In genomic region chr19:1026189-1027019, GRCh38 we compare ENCODE assay signal across 8 cellular contexts. TPM values are rescaled to one million over a fixed set of nuclear protein-coding genes. Genes with fewer than 3 reads are reported as not detected.
DNase-seq lines count a peak whose midpoint lies in the region; ATAC-seq and TF ChIP-seq lines count a peak whose summit lies in the region.

Gene CNN2, plus strand, starts transcription at chr19:1026608. Its CDS starts 54 bp downstream, at chr19:1026662.

- POLR2A ChIA-PET in CD8-positive, alpha-beta T cell (lab: Charles Lee) = interaction anchor here (0.7 to 15.7 kb wide), 8 partner anchors 14 to 243 kb away, joined by 3 to 647 read pairs (median 7); partner anchors contain the start of genes ABCA7, ARHGAP45, CIRBP and GPX4

- peak in 6 of 7 experiments; percentile 48 to 79 (median 65) for DNase-seq in CD8-positive, alpha-beta T cell
- peak; percentile 72 for DNase-seq in MG63
- peak; percentile 54 for DNase-seq in activated CD4-positive, alpha-beta T cell treated with anti-CD3 and anti-CD28 coated beads for 1 hour
- DNase-seq in coronary artery (ENCODE audit: low spot score) = peak; percentile 92
- peak; percentile 94 for DNase-seq in left kidney (ENCODE audit: low read depth, low spot score)
- DNase-seq in stimulated activated CD4-positive, alpha-beta T cell treated with anti-CD3 and anti-CD28 coated beads, Interleukin-4, amount 100 ng/mL, for 48 hours (ENCODE audit: low read depth in 2 of 2) = peak; percentile 64 to 65
- no peak for DNase-seq in DMS153 treated with DMSO at 0.1 percent for 48 hours (lab: John Stamatoyannopoulos, UW; ENCODE audit: unreplicated experiment)

- peaks cover 27% of the 10 kb centered on the region for H3K4me1 ChIP-seq in CD8-positive, alpha-beta T cell (ENCODE audit: insufficient read depth, low read length)

- no peaks in the 10 kb centered on the region for H3K27me3 ChIP-seq in CD8-positive, alpha-beta T cell (ENCODE audit: insufficient read depth, low read length)
- H3K27me3 ChIP-seq in MG63 = no peaks in the 10 kb centered on the region

- CTCF ChIA-PET in CD8-positive, alpha-beta T cell (lab: Charles Lee) = interaction anchor here (0.7 to 8.6 kb wide), 14 partner anchors 12 to 417 kb away, joined by 3 to 68 read pairs (median 4); partner anchors contain the start of genes ABCA7 and ARHGAP45

- ATAC-seq in CD8-positive, alpha-beta T cell = peak; percentile 12
- ATAC-seq in GM21526 (IDR thresholded peaks at IDR 0.05; ENCODE audit: low FRiP score, unreplicated experiment) = peak; percentile 35

- H3K4me3 Mint-ChIP-seq in CD8-positive, alpha-beta T cell = peak within 1 kb of the TSS; percentile 96

- peaks cover 31% of the 10 kb centered on the region for H3K4me1 Mint-ChIP-seq in CD8-positive, alpha-beta T cell (ENCODE audit: low read depth)

- peak within 1 kb of the TSS; percentile 74 for H3K27ac ChIP-seq in CD8-positive, alpha-beta T cell (ENCODE audit: low read depth, low read length)
- peak within 1 kb of the TSS; percentile 98 to 100 for H3K27ac ChIP-seq in coronary artery

- H3K36me3 ChIP-seq in CD8-positive, alpha-beta T cell (ENCODE audit: insufficient read depth, low read length) = no peaks in the 10 kb centered on the region
- peaks cover 2% of the 10 kb centered on the region; the same call in 1 of the 2 replicates for H3K36me3 ChIP-seq in MG63

- peak within 1 kb of the TSS; percentile 100 for H3K4me3 ChIP-seq in CD8-positive, alpha-beta T cell (ENCODE audit: low read depth, low read length)
- peak within 1 kb of the TSS; percentile 79 for H3K4me3 ChIP-seq in MG63
- H3K4me3 ChIP-seq in coronary artery = peak within 1 kb of the TSS; percentile 92

- peak within 1 kb of the TSS; percentile 95 for H3K27ac Mint-ChIP-seq in CD8-positive, alpha-beta T cell

- H3K36me3 Mint-ChIP-seq in CD8-positive, alpha-beta T cell = peaks cover 21% of the 10 kb centered on the region

- no peaks in the 10 kb centered on the region for H3K9me3 ChIP-seq in CD8-positive, alpha-beta T cell (ENCODE audit: low read length)
- no peaks in the 10 kb centered on the region for H3K9me3 ChIP-seq in MG63

- TF ChIP-seq CTCF in CD8-positive, alpha-beta T cell (IDR thresholded peaks at IDR 0.05) = no peak
- TF ChIP-seq CTCF in coronary artery (IDR thresholded peaks at IDR 0.05) = no peak

- H3K27me3 Mint-ChIP-seq in CD8-positive, alpha-beta T cell (ENCODE audit: low read depth) = no peaks in the 10 kb centered on the region

- intact Hi-C loops in CD8-positive, alpha-beta T cell (cut with DNase I, micrococcal nuclease) = no loop called here

- H3K9me3 Mint-ChIP-seq in CD8-positive, alpha-beta T cell = no peaks in the 10 kb centered on the region

RNA-seq across cellular contexts. Expression of gene CNN2, which starts in this region (rescaled TPM):
- total RNA-seq in CD8-positive, alpha-beta T cell = 100 to 1,000 TPM; 382 to 392 TPM
- total RNA-seq in MG63 (2014; rRNA removed; shearing (Covaris generic); ENCODE audit: low replicate concordance) = 52.7 and 84.9 TPM in 2 replicates
